12 cellular contexts compared by ENCODE assay signal in the genomic region with DNA sequence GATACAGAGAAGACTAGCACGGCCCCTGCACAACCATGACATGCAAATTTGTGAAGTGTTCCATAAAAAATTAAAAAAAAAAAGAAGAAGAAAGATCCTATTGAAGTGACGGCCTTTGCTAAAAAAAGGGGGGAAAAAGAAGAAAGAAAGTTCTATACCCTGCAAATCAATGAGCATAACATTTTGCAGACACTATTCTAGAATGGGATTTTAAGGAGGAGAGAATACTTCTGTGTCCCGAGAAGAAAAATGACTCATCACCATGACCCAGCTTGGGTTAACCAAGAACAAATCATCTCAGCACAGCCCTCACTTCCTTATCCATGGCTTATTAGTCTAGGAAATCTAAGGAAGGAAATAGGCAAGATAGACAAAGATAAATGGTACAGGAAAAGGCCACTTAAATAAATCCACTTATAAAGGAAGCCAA. TPM values are rescaled to one million over a fixed set of nuclear protein-coding genes. Genes with fewer than 3 reads are reported as not detected.
DNase-seq lines count a peak whose midpoint lies in the region; ATAC-seq, FAIRE-seq and TF ChIP-seq lines count a peak whose summit lies in the region.
"Had no signal": no experiment of that assay in that cellular context is flagged by ENCODE, and none has a peak within 500 bp of the region (broad histone marks: within the 10 kb centered on the region; RNA-seq: fewer than 3 reads in every experiment).

No MANE protein-coding gene starts in this region.

- intact Hi-C loops in MCF 10A (cut with micrococcal nuclease) (no loop called here), breast epithelium (cut with DNase I; ENCODE audit: low total_unique reads) (no loop called here)

- no peak overlapping the region for H3K4me3 Mint-ChIP-seq in MCF 10A (ENCODE audit: unreplicated experiment)
- H3K4me3 Mint-ChIP-seq: activated CD4-positive, alpha-beta memory T cell treated with anti-CD3 and anti-CD28 coated beads, Interleukin-2, amount 10 ng/mL, durations not matched to agents 7 days and 5 days had no signal

- no peaks in the 10 kb centered on the region for H3K27me3 ChIP-seq in breast epithelium
- H3K27me3 ChIP-seq in RWPE2 (ENCODE audit: insufficient read depth, poor library complexity, severe bottlenecking) = no peaks in the 10 kb centered on the region

- H3K4me3 ChIP-seq in breast epithelium (no peak overlapping the region), RWPE2 (ENCODE audit: severe bottlenecking) (no peak overlapping the region)

- no peak overlapping the region for H3K27ac Mint-ChIP-seq in MCF 10A (ENCODE audit: low read depth, unreplicated experiment)
- H3K27ac Mint-ChIP-seq: activated CD4-positive, alpha-beta memory T cell treated with anti-CD3 and anti-CD28 coated beads, Interleukin-2, amount 10 ng/mL, durations not matched to agents 7 days and 5 days; activated naive CD4-positive, alpha-beta T cell treated with anti-CD3 and anti-CD28 coated beads, Interleukin-2, amount 50 U/mL, for 72 hours had no signal

- no peaks in the 10 kb centered on the region for H3K36me3 ChIP-seq in breast epithelium
- H3K36me3 ChIP-seq in RWPE2 (ENCODE audit: low read depth) = no peaks in the 10 kb centered on the region

- CTCF ChIA-PET in MCF 10A (lab: Yijun Ruan, JAX) = interaction anchor here (0.6 to 0.7 kb wide), 3 partner anchors 25 to 73 kb away, joined by 3 read pairs; no protein-coding TSS in a partner anchor

- no peak overlapping the region for H3K27ac ChIP-seq in breast epithelium
- no peak overlapping the region for H3K27ac ChIP-seq in RWPE2 (ENCODE audit: poor library complexity, severe bottlenecking)

- BruUV-seq in MCF 10A (replicated peaks; lab: Mats Ljungman, UMichigan) = no TSS peak

- H3K9me3 ChIP-seq in breast epithelium (peaks cover 3 to 4% of the 10 kb centered on the region in 2 donors), RWPE2 (ENCODE audit: severe bottlenecking) (no peaks in the 10 kb centered on the region)

- no peaks in the 10 kb centered on the region for H3K4me1 Mint-ChIP-seq in MCF 10A (ENCODE audit: insufficient read depth, unreplicated experiment)

- no peak for TF ChIP-seq CTCF in MCF 10A (IDR thresholded peaks at IDR 0.05; ENCODE audit: unreplicated experiment)
- no peak for TF ChIP-seq CTCF in breast epithelium (IDR thresholded peaks at IDR 0.05)
- TF ChIP-seq CTCF in RWPE2 (IDR thresholded peaks at IDR 0.05; ENCODE audit: poor library complexity, severe bottlenecking) = no peak

- ATAC-seq in RWPE2 (ENCODE audit: low read depth) = peak; percentile 59; the same call in 1 of the 3 replicates
- ATAC-seq: activated naive CD4-positive, alpha-beta T cell treated with anti-CD3 and anti-CD28 coated beads, Interleukin-2, amount 50 U/mL, for 72 hours; Right ventricle myocardium inferior had no signal

- no peaks in the 10 kb centered on the region for H3K9me3 Mint-ChIP-seq in MCF 10A (ENCODE audit: unreplicated experiment)

- H3K4me1 ChIP-seq in breast epithelium = no peaks in the 10 kb centered on the region
- peaks cover 3% of the 10 kb centered on the region for H3K4me1 ChIP-seq in RWPE2 (ENCODE audit: insufficient read depth, poor library complexity, severe bottlenecking)

- H3K36me3 Mint-ChIP-seq in MCF 10A (ENCODE audit: insufficient read depth, unreplicated experiment) = peaks cover 7% of the 10 kb centered on the region
- H3K36me3 Mint-ChIP-seq: activated naive CD4-positive, alpha-beta T cell treated with anti-CD3 and anti-CD28 coated beads, Interleukin-2, amount 50 U/mL, for 72 hours had no signal

- FAIRE-seq in urothelium cell line (lab: Jason Lieb, UNC) = no peak

- DNase-seq in MCF 10A (ENCODE audit: unreplicated experiment) (peak; percentile 32), breast epithelium (ENCODE audit: low spot score in 2 of 2) (no peak), RWPE2 (ENCODE audit: low spot score) (no peak), fibroblast of peridontal ligament (ENCODE audit: extremely low read depth) (peak; percentile 74), urothelium cell line (ENCODE audit: low spot score) (peak; percentile 51), NCI-H2196 treated with DMSO at 0.1 percent for 48 hours (lab: John Stamatoyannopoulos, UW; ENCODE audit: unreplicated experiment) (no peak), NCI-H1930 (lab: John Stamatoyannopoulos, UW) (no peak)
- no peak for DNase-seq in activated CD4-positive, CD25-positive, alpha-beta regulatory T cell treated with anti-CD3 and anti-CD28 coated beads, Interleukin-2, amount 50 U/mL, for 72 hours
- DNase-seq: activated CD4-positive, alpha-beta memory T cell treated with anti-CD3 and anti-CD28 coated beads, Interleukin-2, amount 10 ng/mL, durations not matched to agents 7 days and 5 days; NCI-H187 treated with DMSO at 0.1 percent for 48 hours had no signal

- peaks cover 21% of the 10 kb centered on the region for H3K27me3 Mint-ChIP-seq in MCF 10A (ENCODE audit: insufficient read depth, unreplicated experiment)

- TF ChIP-seq POLR2A in breast epithelium (IDR thresholded peaks at IDR 0.05) = no peak

- POLR2A ChIA-PET in MCF 10A (lab: Yijun Ruan, JAX) = interaction anchor here (1.0 kb wide), 1 partner anchor 15 kb away, joined by 3 read pairs; no protein-coding TSS in a partner anchor

RNA-seq across cellular contexts. Expression of a gene that starts 7.4 kb away (rescaled TPM):
- 8.4 and 8.8 TPM in 2 replicates for total RNA-seq in MCF 10A (2022)
- 10 to 100 TPM; 56.9 to 96.2 (median 83.2) TPM for total RNA-seq in breast epithelium

Comparison
In these comparisons a context has a peak if more than half of its experiments do, and no peak if none do; other contexts are left out.
1. DNase-seq: peak in MCF 10A (single experiment), fibroblast of peridontal ligament (single experiment) and urothelium cell line (single experiment); none in breast epithelium (0 of 2), RWPE2 (single experiment), NCI-H2196 treated with DMSO at 0.1 percent for 48 hours (single experiment), activated CD4-positive, CD25-positive, alpha-beta regulatory T cell treated with anti-CD3 and anti-CD28 coated beads, Interleukin-2, amount 50 U/mL, for 72 hours (single experiment) and NCI-H1930 (0 of 2).